24 cellular contexts compared by ENCODE assay signal in genomic region chr16:68608330-68608729, GRCh38. TPM values are rescaled to one million over a fixed set of nuclear protein-coding genes. Genes with fewer than 3 reads are reported as not detected.
"Had no signal": no experiment of that assay in that cellular context is flagged by ENCODE, and none has a peak within 500 bp of the region (broad histone marks: within the 10 kb centered on the region; RNA-seq: fewer than 3 reads in every experiment).

No MANE protein-coding gene starts in this region.

- H3K4me3 ChIP-seq: neural progenitor cell, ovary, psoas muscle, skin epidermis, smooth muscle cell, stomach, thoracic aorta, thyroid gland, transverse colon, upper lobe of right lung, uterus had no signal

- ATAC-seq: naive thymus-derived CD4-positive, alpha-beta T cell; natural killer cell; psoas muscle; right cardiac atrium; sciatic nerve; stimulated activated effector memory CD8-positive, alpha-beta T cell treated with anti-CD3 and anti-CD28 coated beads, Interleukin-12 subunit alpha, Interleukin-12 subunit beta, amount 100 ng/mL, for 72 hours; upper lobe of right lung had no signal

- H3K9ac ChIP-seq: neural progenitor cell, parathyroid adenoma had no signal

- H3K9me3 ChIP-seq: ovary, psoas muscle, thyroid gland, transverse colon, upper lobe of right lung, uterus had no signal

- H2AFZ ChIP-seq: neural progenitor cell, parathyroid adenoma had no signal

- H3K4me2 ChIP-seq: neural progenitor cell, smooth muscle cell had no signal

- DNase-seq: naive thymus-derived CD4-positive, alpha-beta T cell; natural killer cell; occipital lobe; ovary; psoas muscle; right cardiac atrium; stimulated activated CD4-positive, alpha-beta T cell treated with anti-CD3 and anti-CD28 coated beads, Interleukin-15, amount 100 ng/mL, for 24 hours; stimulated activated CD4-positive, alpha-beta T cell treated with anti-CD3 and anti-CD28 coated beads, Interleukin-2, amount 100 ng/mL, for 24 hours; stimulated activated CD4-positive, alpha-beta T cell treated with anti-CD3 and anti-CD28 coated beads, Interleukin-2, amount 100 ng/mL, for 48 hours; stimulated activated CD4-positive, alpha-beta T cell treated with anti-CD3 and anti-CD28 coated beads, Interleukin-4, amount 100 ng/mL, for 24 hours; stimulated activated naive B cell treated with anti-CD40 and anti-IgM and Interleukin-4, amounts not matched to agents 10 μg/mL and 1 μg/mL and 100 μg/mL, for 72 hours; stimulated activated naive CD4-positive, alpha-beta T cell treated with Interleukin-2 at 50 U/mL for 16 hours; stomach; thyroid gland; transverse colon; upper lobe of right lung; uterus had no signal

- H3K79me2 ChIP-seq: parathyroid adenoma had no signal

- H3K36me3 ChIP-seq: neural progenitor cell, ovary, stomach, thoracic aorta, thyroid gland, transverse colon, upper lobe of right lung, uterus had no signal

- H3K27ac ChIP-seq: neural progenitor cell, ovary, parathyroid adenoma, psoas muscle, skin epidermis, stomach, thoracic aorta, thyroid gland, transverse colon, upper lobe of right lung, uterus had no signal

- H3K27me3 ChIP-seq: neural progenitor cell, ovary, stomach, thyroid gland, transverse colon, upper lobe of right lung, uterus had no signal

- H3K4me1 ChIP-seq: neural progenitor cell, parathyroid adenoma, psoas muscle, stomach, thyroid gland, transverse colon, upper lobe of right lung, uterus had no signal

RNA-seq across cellular contexts. Expression of gene CDH3, which starts 36.8 kb away (rescaled TPM):
- total RNA-seq: psoas muscle, thoracic aorta had no signal
